Comparison of ENCODE assay signal across 10 cellular contexts in the genomic region with DNA sequence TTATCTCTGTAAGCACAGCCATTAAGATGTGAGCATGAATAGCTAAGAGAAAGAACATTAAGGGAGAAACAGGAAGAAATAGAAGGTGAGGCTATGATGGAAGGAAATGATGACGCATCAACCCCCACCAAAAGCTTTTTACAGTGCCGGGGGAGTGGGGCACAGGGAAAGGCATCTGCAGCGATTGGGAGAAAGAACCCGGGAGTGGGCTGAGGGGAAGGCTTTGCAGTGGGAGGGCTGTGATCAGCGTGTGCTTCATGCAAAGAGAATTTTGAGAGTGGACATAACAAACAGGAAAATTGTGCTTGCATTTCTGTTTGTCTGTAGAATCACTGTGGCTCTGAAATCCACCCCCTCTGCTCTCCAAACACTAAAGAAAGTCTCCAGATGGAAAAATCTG.
DNase-seq lines count a peak whose midpoint lies in the region; ATAC-seq and TF ChIP-seq lines count a peak whose summit lies in the region.
"Had no signal": no experiment of that assay in that cellular context is flagged by ENCODE, and none has a peak within 500 bp of the region (broad histone marks: within the 10 kb centered on the region; RNA-seq: fewer than 3 reads in every experiment).

No MANE protein-coding gene starts in this region.

- no peaks in the 10 kb centered on the region for H3K4me1 ChIP-seq in upper lobe of left lung

- H3K9me3 Mint-ChIP-seq in natural killer cell: no peaks in the 10 kb centered on the region

- H3K27me3 ChIP-seq in dorsolateral prefrontal cortex (peaks cover 0 to 3% (median 0%) of the 10 kb centered on the region in 45 donors), upper lobe of left lung (no peaks in the 10 kb centered on the region)

- peak overlapping the region; percentile 69 for H3K27ac ChIP-seq in RWPE1
- peak overlapping the region in 53 of 59 donors; percentile 3 to 88 (median 74) for H3K27ac ChIP-seq in dorsolateral prefrontal cortex
- H3K27ac ChIP-seq in upper lobe of left lung: no peak overlapping the region
- H3K27ac ChIP-seq: C4-2B had no signal

- H3K4me3 ChIP-seq in dorsolateral prefrontal cortex (no peak overlapping the region), upper lobe of left lung (no peak overlapping the region)

- 14 to 24% methylated on average over 5 of the region's 5 CpGs for WGBS in upper lobe of left lung, 2 donors

- TF ChIP-seq CTCF in RWPE1 (conservative IDR thresholded peaks at IDR 0.05; ENCODE audit: low read depth): no peak
- TF ChIP-seq CTCF in dorsolateral prefrontal cortex (IDR thresholded peaks at IDR 0.05 in 54 of 56, conservative IDR thresholded peaks at IDR 0.05 in 2 of 56; ENCODE audit: low read depth in 1 of 56, partially characterized antibody in 56 of 56): no peak
- TF ChIP-seq CTCF in natural killer cell (IDR thresholded peaks at IDR 0.05): no peak
- no peak for TF ChIP-seq CTCF in upper lobe of left lung (IDR thresholded peaks at IDR 0.05)

- intact Hi-C loops in dorsolateral prefrontal cortex (cut with DNase I) (no loop called here), natural killer cell (cut with micrococcal nuclease) (no loop called here)

- H3K27ac Mint-ChIP-seq in natural killer cell: peak overlapping the region in 1 of 2 donors; percentile 10

- DNase-seq in AG08395 (ENCODE audit: low spot score) (peak; percentile 45), RWPE1 (ENCODE audit: low spot score) (no peak), dorsolateral prefrontal cortex (peak in 4 of 10 donors; percentile 51 to 68 (median 60)), nucleus accumbens (lab: John Stamatoyannopoulos, UW) (peak in 29 of 56 donors; percentile 7 to 72 (median 35)), natural killer cell (no peak), upper lobe of left lung (no peak), superior temporal gyrus (ENCODE audit: extremely low spot score) (no peak)
- DNase-seq: activated naive CD4-positive, alpha-beta T cell had no signal

- H3K36me3 ChIP-seq in upper lobe of left lung: no peaks in the 10 kb centered on the region

- peaks cover 7 to 8% of the 10 kb centered on the region in 2 donors for H3K4me1 Mint-ChIP-seq in natural killer cell

- H3K27me3 Mint-ChIP-seq in natural killer cell (ENCODE audit: low read depth in 2 of 2): peaks cover 0 to 16% of the 10 kb centered on the region in 2 donors

- H3K4me3 Mint-ChIP-seq in natural killer cell: no peak overlapping the region

- no peak for TF ChIP-seq EP300 in upper lobe of left lung (IDR thresholded peaks at IDR 0.05)

- no peak for TF ChIP-seq POLR2A in upper lobe of left lung (IDR thresholded peaks at IDR 0.05)
- TF ChIP-seq POLR2A in GM18505 (IDR thresholded peaks at IDR 0.05; ENCODE audit: borderline replicate concordance, extremely low read depth, insufficient read depth, insufficient read length): no peak

- ATAC-seq in natural killer cell: no peak
- ATAC-seq in upper lobe of left lung (ENCODE audit: low FRiP score in 2 of 2): no peak
- ATAC-seq in GM18505 (IDR thresholded peaks at IDR 0.05; ENCODE audit: unreplicated experiment): no peak

- no peaks in the 10 kb centered on the region for H3K9me3 ChIP-seq in upper lobe of left lung

- POLR2A ChIA-PET in RWPE1 (lab: Yijun Ruan, JAX; ENCODE audit: low non-redundant PET): no interaction called here

- no peaks in the 10 kb centered on the region for H3K36me3 Mint-ChIP-seq in natural killer cell

- CTCF ChIA-PET in RWPE1 (lab: Yijun Ruan, JAX): interaction anchor here (0.6 kb wide), 1 partner anchor 224 kb away, joined by 3 read pairs; no protein-coding TSS in a partner anchor

Comparison
In these comparisons a context has a peak if more than half of its experiments do, and no peak if none do; other contexts are left out.
1. DNase-seq: peak in AG08395 (single experiment) and nucleus accumbens (29 of 56); none in RWPE1 (single experiment), natural killer cell (single experiment), upper lobe of left lung (0 of 2) and superior temporal gyrus (single experiment).
2. H3K27ac ChIP-seq: peak in RWPE1 (single experiment) and dorsolateral prefrontal cortex (53 of 59); none in upper lobe of left lung (0 of 4).